Comparison of ENCODE assay signal across 7 cellular contexts in genomic region chr10:69800109-69800508, GRCh38. TPM values are rescaled to one million over a fixed set of nuclear protein-coding genes. Genes with fewer than 3 reads are reported as not detected.
A peak's percentile ranks its signal among the peaks of the same experiment; 100 is the strongest.
DNase-seq lines count a peak whose midpoint lies in the region; ATAC-seq, FAIRE-seq and TF ChIP-seq lines count a peak whose summit lies in the region.

No MANE protein-coding gene starts in this region.

- CTCF ChIA-PET in GM10248 (lab: Yijun Ruan, JAX), result interaction anchor here (0.8 to 2.7 kb wide), 9 partner anchors 9 to 284 kb away, joined by 3 to 18 read pairs (median 3); no protein-coding TSS in a partner anchor

- H3K4me1 ChIP-seq in body of pancreas (peaks cover 22% of the 10 kb centered on the region), kidney (ENCODE audit: control insufficient read depth in 1 of 2, insufficient read depth in 1 of 2, low read depth in 1 of 2, low read length in 2 of 2) (peaks cover 0 to 13% of the 10 kb centered on the region in 2 donors)

- no peak overlapping the region for H3K4me3 ChIP-seq in MG63
- H3K4me3 ChIP-seq in body of pancreas, result no peak overlapping the region
- no peak overlapping the region for H3K4me3 ChIP-seq in kidney (ENCODE audit: low read length in 2 of 2)

- no peaks in the 10 kb centered on the region for H3K27me3 ChIP-seq in MG63
- peaks cover 0 to 16% of the 10 kb centered on the region in 2 donors for H3K27me3 ChIP-seq in body of pancreas

- WGBS in body of pancreas, 2 donors, result 24 to 27% methylated on average over 3 of the region's 3 CpGs

- no peak overlapping the region for H3K9ac ChIP-seq in kidney (ENCODE audit: low read length in 2 of 2)

- TF ChIP-seq CTCF in GM10248 (IDR thresholded peaks at IDR 0.05; ENCODE audit: control extremely low read depth, extremely low read depth, low read depth, missing control alignments) (peak; percentile 30), body of pancreas (IDR thresholded peaks at IDR 0.05) (peak in 6 of 7 experiments; percentile 43 to 52 (median 45)), kidney (IDR thresholded peaks at IDR 0.05; ENCODE audit: borderline replicate concordance, extremely low read depth, insufficient read depth) (peak; percentile 54)

- intact Hi-C loops in body of pancreas (cut with DNase I) (no loop called here), kidney (cut with DNase I) (no loop called here)

- no peak for FAIRE-seq in kidney (lab: Jason Lieb, UNC)

- ATAC-seq in body of pancreas (no peak), GM19467 (IDR thresholded peaks at IDR 0.05; ENCODE audit: unreplicated experiment) (no peak), GM21526 (IDR thresholded peaks at IDR 0.05; ENCODE audit: low FRiP score, unreplicated experiment) (no peak)

- DNase-seq in GM10248 (ENCODE audit: extremely low spot score) (no peak), MG63 (peak; percentile 45), body of pancreas (peak; percentile 37 to 54 (median 46)), kidney (no peak)
- DNase-seq in activated T-cell treated with anti-CD3 and anti-CD28 coated beads, Interleukin-2, amount 50 U/mL, for 1 hour, result no peak

- H3K9me3 ChIP-seq in MG63, result no peaks in the 10 kb centered on the region
- H3K9me3 ChIP-seq in body of pancreas, result peaks cover 0 to 3% (median 0%) of the 10 kb centered on the region in 3 donors
- peaks cover 0 to 13% of the 10 kb centered on the region in 2 donors for H3K9me3 ChIP-seq in kidney (ENCODE audit: control insufficient read depth in 1 of 2, low read length in 2 of 2)

- H3K36me3 ChIP-seq in MG63 (no peaks in the 10 kb centered on the region), body of pancreas (replicated peaks in 1 of 2; ENCODE audit: insufficient read depth in 1 of 2, low read depth in 2 of 2) (no peaks in the 10 kb centered on the region), kidney (ENCODE audit: control insufficient read depth in 1 of 2, insufficient read depth in 2 of 2, low read length in 2 of 2) (no peaks in the 10 kb centered on the region)

- no peak for TF ChIP-seq POLR2A in body of pancreas (IDR thresholded peaks at IDR 0.05)

- H3K27ac ChIP-seq in body of pancreas, result no peak overlapping the region
- H3K27ac ChIP-seq in kidney (ENCODE audit: low read depth in 2 of 2, low read length in 2 of 2), result no peak overlapping the region

- POLR2A ChIA-PET in GM10248 (lab: Yijun Ruan, JAX), result no interaction called here

RNA-seq across cellular contexts. Expression of gene COL13A1, which starts 1.6 kb away (rescaled TPM):
- 8.6 and 9.1 TPM in 2 replicates for total RNA-seq in MG63 (2014; rRNA removed; shearing (Covaris generic); ENCODE audit: low replicate concordance)
- total RNA-seq in body of pancreas (1 to 10 TPM in 1 of 2 donors, not detected in 1; 2.3 TPM), kidney (5.2 TPM)
- 4.0 TPM for polyA plus RNA-seq in kidney (ENCODE audit: insufficient read depth, low read depth, low replicate concordance)

Comparison
In these comparisons a context has a peak if more than half of its experiments do, and no peak if none do; other contexts are left out.
1. DNase-seq: peak in MG63 (single experiment) and body of pancreas (4 of 4); none in GM10248 (single experiment), kidney (single experiment) and activated T-cell treated with anti-CD3 and anti-CD28 coated beads, Interleukin-2, amount 50 U/mL, for 1 hour (single experiment).
2. Peak in every context shown above with its lines, with median percentiles within 50 percentile points of each other: CTCF ChIP-seq.